2 cellular contexts compared by ENCODE assay signal in the genomic region with DNA sequence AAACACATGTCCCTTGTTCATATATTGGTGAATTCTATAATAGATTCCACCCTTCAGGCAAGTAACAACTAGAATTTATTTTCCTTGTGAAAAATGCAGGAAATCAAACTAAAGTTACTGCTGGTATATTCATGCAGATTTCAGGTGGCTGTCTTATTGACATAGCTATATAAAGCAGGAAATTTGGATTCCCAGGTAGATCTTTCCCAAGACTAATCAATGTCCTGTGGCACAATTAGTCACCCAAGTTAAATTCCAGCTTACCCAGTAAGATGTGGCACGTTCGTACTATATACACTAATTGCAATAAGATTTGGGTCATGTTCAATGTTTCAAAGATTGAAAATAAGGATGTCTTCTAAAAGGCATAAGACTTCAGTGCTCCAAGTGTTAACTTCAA.
A peak's percentile ranks its signal among the peaks of the same experiment; 100 is the strongest.
TF ChIP-seq lines count a peak whose summit lies in the region.

No MANE protein-coding gene starts in this region.

TF ChIP-seq in liver, 16 proteins besides CTCF, POLR2A, EP300 and RAD21:
- TF ChIP-seq GABPA (IDR thresholded peaks at IDR 0.05 in 1 of 2, conservative IDR thresholded peaks at IDR 0.05 in 1 of 2) = no peak
- TF ChIP-seq, protein P1, sequence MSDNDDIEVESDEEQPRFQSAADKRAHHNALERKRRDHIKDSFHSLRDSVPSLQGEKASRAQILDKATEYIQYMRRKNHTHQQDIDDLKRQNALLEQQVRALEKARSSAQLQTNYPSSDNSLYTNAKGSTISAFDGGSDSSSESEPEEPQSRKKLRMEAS (IDR thresholded peaks at IDR 0.05) = no peak
- TF ChIP-seq NR2F2 (IDR thresholded peaks at IDR 0.05) = no peak
- peak; percentile 74 for TF ChIP-seq FOXA2 (IDR thresholded peaks at IDR 0.05)
- no peak for TF ChIP-seq HNF4G (IDR thresholded peaks at IDR 0.05)
- TF ChIP-seq TAF1 (conservative IDR thresholded peaks at IDR 0.05) = no peak
- TF ChIP-seq RXRA (IDR thresholded peaks at IDR 0.05) = no peak
- TF ChIP-seq HNF4A (conservative IDR thresholded peaks at IDR 0.05) = peak in 1 of 2 donors; percentile 51
- TF ChIP-seq, protein P2, sequence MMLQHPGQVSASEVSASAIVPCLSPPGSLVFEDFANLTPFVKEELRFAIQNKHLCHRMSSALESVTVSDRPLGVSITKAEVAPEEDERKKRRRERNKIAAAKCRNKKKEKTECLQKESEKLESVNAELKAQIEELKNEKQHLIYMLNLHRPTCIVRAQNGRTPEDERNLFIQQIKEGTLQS (IDR thresholded peaks at IDR 0.05) = no peak
- TF ChIP-seq JUND (IDR thresholded peaks at IDR 0.05) = no peak
- TF ChIP-seq, protein P3, sequence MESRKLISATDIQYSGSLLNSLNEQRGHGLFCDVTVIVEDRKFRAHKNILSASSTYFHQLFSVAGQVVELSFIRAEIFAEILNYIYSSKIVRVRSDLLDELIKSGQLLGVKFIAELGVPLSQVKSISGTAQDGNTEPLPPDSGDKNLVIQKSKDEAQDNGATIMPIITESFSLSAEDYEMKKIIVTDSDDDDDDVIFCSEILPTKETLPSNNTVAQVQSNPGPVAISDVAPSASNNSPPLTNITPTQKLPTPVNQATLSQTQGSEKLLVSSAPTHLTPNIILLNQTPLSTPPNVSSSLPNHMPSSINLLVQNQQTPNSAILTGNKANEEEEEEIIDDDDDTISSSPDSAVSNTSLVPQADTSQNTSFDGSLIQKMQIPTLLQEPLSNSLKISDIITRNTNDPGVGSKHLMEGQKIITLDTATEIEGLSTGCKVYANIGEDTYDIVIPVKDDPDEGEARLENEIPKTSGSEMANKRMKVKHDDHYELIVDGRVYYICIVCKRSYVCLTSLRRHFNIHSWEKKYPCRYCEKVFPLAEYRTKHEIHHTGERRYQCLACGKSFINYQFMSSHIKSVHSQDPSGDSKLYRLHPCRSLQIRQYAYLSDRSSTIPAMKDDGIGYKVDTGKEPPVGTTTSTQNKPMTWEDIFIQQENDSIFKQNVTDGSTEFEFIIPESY (IDR thresholded peaks at IDR 0.05) = no peak
- TF ChIP-seq SP1 (IDR thresholded peaks at IDR 0.05) = no peak
- TF ChIP-seq YY1 (IDR thresholded peaks at IDR 0.05) = no peak
- TF ChIP-seq EGR1 (IDR thresholded peaks at IDR 0.05; ENCODE audit: low read depth in 2 of 2) = no peak
- peak; percentile 33 for TF ChIP-seq FOXA1 (IDR thresholded peaks at IDR 0.05)
- TF ChIP-seq, protein P4, sequence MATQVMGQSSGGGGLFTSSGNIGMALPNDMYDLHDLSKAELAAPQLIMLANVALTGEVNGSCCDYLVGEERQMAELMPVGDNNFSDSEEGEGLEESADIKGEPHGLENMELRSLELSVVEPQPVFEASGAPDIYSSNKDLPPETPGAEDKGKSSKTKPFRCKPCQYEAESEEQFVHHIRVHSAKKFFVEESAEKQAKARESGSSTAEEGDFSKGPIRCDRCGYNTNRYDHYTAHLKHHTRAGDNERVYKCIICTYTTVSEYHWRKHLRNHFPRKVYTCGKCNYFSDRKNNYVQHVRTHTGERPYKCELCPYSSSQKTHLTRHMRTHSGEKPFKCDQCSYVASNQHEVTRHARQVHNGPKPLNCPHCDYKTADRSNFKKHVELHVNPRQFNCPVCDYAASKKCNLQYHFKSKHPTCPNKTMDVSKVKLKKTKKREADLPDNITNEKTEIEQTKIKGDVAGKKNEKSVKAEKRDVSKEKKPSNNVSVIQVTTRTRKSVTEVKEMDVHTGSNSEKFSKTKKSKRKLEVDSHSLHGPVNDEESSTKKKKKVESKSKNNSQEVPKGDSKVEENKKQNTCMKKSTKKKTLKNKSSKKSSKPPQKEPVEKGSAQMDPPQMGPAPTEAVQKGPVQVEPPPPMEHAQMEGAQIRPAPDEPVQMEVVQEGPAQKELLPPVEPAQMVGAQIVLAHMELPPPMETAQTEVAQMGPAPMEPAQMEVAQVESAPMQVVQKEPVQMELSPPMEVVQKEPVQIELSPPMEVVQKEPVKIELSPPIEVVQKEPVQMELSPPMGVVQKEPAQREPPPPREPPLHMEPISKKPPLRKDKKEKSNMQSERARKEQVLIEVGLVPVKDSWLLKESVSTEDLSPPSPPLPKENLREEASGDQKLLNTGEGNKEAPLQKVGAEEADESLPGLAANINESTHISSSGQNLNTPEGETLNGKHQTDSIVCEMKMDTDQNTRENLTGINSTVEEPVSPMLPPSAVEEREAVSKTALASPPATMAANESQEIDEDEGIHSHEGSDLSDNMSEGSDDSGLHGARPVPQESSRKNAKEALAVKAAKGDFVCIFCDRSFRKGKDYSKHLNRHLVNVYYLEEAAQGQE (IDR thresholded peaks at IDR 0.05) = no peak

TF ChIP-seq in HepG2, 621 proteins besides CTCF, POLR2A, EP300 and RAD21:
- TF ChIP-seq ZNF350 (CRISPR knock-in tag; IDR thresholded peaks at IDR 0.05; ENCODE audit: borderline replicate concordance, low read depth) (no peak), MXI1 (IDR thresholded peaks at IDR 0.05; ENCODE audit: borderline replicate concordance, low read depth, low read length) (no peak)
- TF ChIP-seq, protein P5, sequence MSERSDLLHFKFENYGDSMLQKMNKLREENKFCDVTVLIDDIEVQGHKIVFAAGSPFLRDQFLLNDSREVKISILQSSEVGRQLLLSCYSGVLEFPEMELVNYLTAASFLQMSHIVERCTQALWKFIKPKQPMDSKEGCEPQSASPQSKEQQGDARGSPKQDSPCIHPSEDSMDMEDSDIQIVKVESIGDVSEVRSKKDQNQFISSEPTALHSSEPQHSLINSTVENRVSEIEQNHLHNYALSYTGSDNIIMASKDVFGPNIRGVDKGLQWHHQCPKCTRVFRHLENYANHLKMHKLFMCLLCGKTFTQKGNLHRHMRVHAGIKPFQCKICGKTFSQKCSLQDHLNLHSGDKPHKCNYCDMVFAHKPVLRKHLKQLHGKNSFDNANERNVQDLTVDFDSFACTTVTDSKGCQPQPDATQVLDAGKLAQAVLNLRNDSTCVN (CRISPR knock-in tag; IDR thresholded peaks at IDR 0.05; ENCODE audit: borderline replicate concordance) = no peak
- TF ChIP-seq, protein P6, sequence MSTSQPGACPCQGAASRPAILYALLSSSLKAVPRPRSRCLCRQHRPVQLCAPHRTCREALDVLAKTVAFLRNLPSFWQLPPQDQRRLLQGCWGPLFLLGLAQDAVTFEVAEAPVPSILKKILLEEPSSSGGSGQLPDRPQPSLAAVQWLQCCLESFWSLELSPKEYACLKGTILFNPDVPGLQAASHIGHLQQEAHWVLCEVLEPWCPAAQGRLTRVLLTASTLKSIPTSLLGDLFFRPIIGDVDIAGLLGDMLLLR (CRISPR knock-in tag; IDR thresholded peaks at IDR 0.05) = no peak
TF ChIP-seq in HepG2: peak in this region for 0.
